8 cellular contexts compared by ENCODE assay signal in genomic region chr17:30278032-30278431, GRCh38. TPM values are rescaled to one million over a fixed set of nuclear protein-coding genes. Genes with fewer than 3 reads are reported as not detected.
DNase-seq lines count a peak whose midpoint lies in the region; ATAC-seq and TF ChIP-seq lines count a peak whose summit lies in the region.
"Had no signal": no experiment of that assay in that cellular context is flagged by ENCODE, and none has a peak within 500 bp of the region (broad histone marks: within the 10 kb centered on the region; RNA-seq: fewer than 3 reads in every experiment).

No MANE protein-coding gene starts in this region.

- no peaks in the 10 kb centered on the region for H3K79me2 ChIP-seq in neural progenitor cell (ENCODE audit: low read depth)

- peaks cover 6% of the 10 kb centered on the region for H3F3A ChIP-seq in neural progenitor cell (ENCODE audit: low read depth)

- no peaks in the 10 kb centered on the region for H3K27me3 Mint-ChIP-seq in neural progenitor cell (ENCODE audit: insufficient read depth, low read depth)
- no peaks in the 10 kb centered on the region for H3K27me3 Mint-ChIP-seq in CD8-positive, alpha-beta memory T cell
- H3K27me3 Mint-ChIP-seq: T-cell had no signal

- peaks cover 12% of the 10 kb centered on the region for H3K36me3 Mint-ChIP-seq in neural progenitor cell
- peaks cover 8 to 86% (median 22%) of the 10 kb centered on the region in 3 donors for H3K36me3 Mint-ChIP-seq in CD8-positive, alpha-beta memory T cell

- DNase-seq in GM10266 (ENCODE audit: extremely low spot score) (no peak), NCI-H1694 treated with DMSO at 0.1 percent for 48 hours (lab: John Stamatoyannopoulos, UW) (peak; percentile 43), dermis blood vessel endothelial cell (peak; percentile 85), neural progenitor cell (ENCODE audit: low spot score) (peak; percentile 61)
- DNase-seq in activated effector memory CD4-positive, alpha-beta T cell treated with anti-CD3 and anti-CD28 coated beads, Interleukin-2, amount 50 U/mL, for 16 hours, result no peak
- no peak for DNase-seq in CD8-positive, alpha-beta memory T cell

- H3K36me3 ChIP-seq in neural progenitor cell, result no peaks in the 10 kb centered on the region
- H3K36me3 ChIP-seq in CD8-positive, alpha-beta memory T cell (ENCODE audit: insufficient read depth, low read length), result peaks cover 30% of the 10 kb centered on the region

- no peaks in the 10 kb centered on the region for H3K4me1 Mint-ChIP-seq in neural progenitor cell
- peaks cover 2 to 17% (median 16%) of the 10 kb centered on the region in 3 donors for H3K4me1 Mint-ChIP-seq in CD8-positive, alpha-beta memory T cell
- H3K4me1 Mint-ChIP-seq: T-cell had no signal

- CTCF ChIA-PET in CD8-positive, alpha-beta memory T cell (lab: Charles Lee), result interaction anchor here (0.6 to 1.3 kb wide), 3 partner anchors 59 to 540 kb away, joined by 4 to 6 read pairs (median 4); no protein-coding TSS in a partner anchor

- no peaks in the 10 kb centered on the region for H3K27me3 ChIP-seq in neural progenitor cell
- no peaks in the 10 kb centered on the region for H3K27me3 ChIP-seq in CD8-positive, alpha-beta memory T cell (ENCODE audit: insufficient read depth, low read length, poor library complexity, severe bottlenecking)

- no peak overlapping the region for H3K4me3 ChIP-seq in neural progenitor cell
- H3K4me3 ChIP-seq in CD8-positive, alpha-beta memory T cell (ENCODE audit: low read length), result no peak overlapping the region

- no peaks in the 10 kb centered on the region for H4K20me1 ChIP-seq in neural progenitor cell (ENCODE audit: low read depth)

- no peak overlapping the region for H3K27ac ChIP-seq in neural progenitor cell
- no peak overlapping the region for H3K27ac ChIP-seq in CD8-positive, alpha-beta memory T cell (ENCODE audit: low read depth, low read length)

- H3K9me3 Mint-ChIP-seq in neural progenitor cell, result no peaks in the 10 kb centered on the region
- no peaks in the 10 kb centered on the region for H3K9me3 Mint-ChIP-seq in CD8-positive, alpha-beta memory T cell
- H3K9me3 Mint-ChIP-seq: T-cell had no signal

- ATAC-seq in GM21360 (IDR thresholded peaks at IDR 0.05; ENCODE audit: unreplicated experiment), result no peak

- no peak overlapping the region for H2AFZ ChIP-seq in neural progenitor cell (replicated peaks)

- H3K27ac Mint-ChIP-seq in neural progenitor cell, result no peak overlapping the region
- peak overlapping the region in 1 of 8 donors; percentile 26 for H3K27ac Mint-ChIP-seq in CD8-positive, alpha-beta memory T cell
- H3K27ac Mint-ChIP-seq: T-cell had no signal

- no peaks in the 10 kb centered on the region for H3K4me1 ChIP-seq in neural progenitor cell
- H3K4me1 ChIP-seq in CD8-positive, alpha-beta memory T cell (ENCODE audit: insufficient read depth, low read length), result no peaks in the 10 kb centered on the region

- no peaks in the 10 kb centered on the region for H3K9me3 ChIP-seq in neural progenitor cell (ENCODE audit: low read depth)
- H3K9me3 ChIP-seq in CD8-positive, alpha-beta memory T cell (ENCODE audit: low read length), result no peaks in the 10 kb centered on the region

- no peak overlapping the region for H3K9ac ChIP-seq in neural progenitor cell

- no peak overlapping the region for H3K4me3 Mint-ChIP-seq in neural progenitor cell
- no peak overlapping the region for H3K4me3 Mint-ChIP-seq in CD8-positive, alpha-beta memory T cell
- H3K4me3 Mint-ChIP-seq: T-cell had no signal

- H3K4me2 ChIP-seq in neural progenitor cell, result no peak overlapping the region

- POLR2A ChIA-PET in CD8-positive, alpha-beta memory T cell (lab: Charles Lee), result no interaction called here

- TF ChIP-seq CTCF in GM10266 (IDR thresholded peaks at IDR 0.05; ENCODE audit: control insufficient read depth, insufficient read depth, low read depth, missing control alignments) (peak; percentile 28), neural progenitor cell (IDR thresholded peaks at IDR 0.05) (peak; percentile 62)

RNA-seq across cellular contexts. Expression of gene BLMH, which starts 13.7 kb away (rescaled TPM):
- total RNA-seq in dermis blood vessel endothelial cell (67.7 and 69.2 TPM in 2 replicates), neural progenitor cell (ENCODE audit: low replicate concordance) (75.5 and 98.8 TPM in 2 replicates)
- total RNA-seq in CD8-positive, alpha-beta memory T cell, result 10 to 100 TPM; 67.1 to 68.0 TPM
- polyA plus RNA-seq in CD8-positive, alpha-beta memory T cell, result 28.3 TPM

RNA-seq across cellular contexts. Expression of gene SLC6A4, which starts 42.5 kb away (rescaled TPM):
- total RNA-seq in dermis blood vessel endothelial cell, result 2.6 TPM in 2 replicates
- 0.25 TPM in 1 of 2 replicates, not detected in the other for total RNA-seq in neural progenitor cell (ENCODE audit: low replicate concordance)
- not detected for total RNA-seq in CD8-positive, alpha-beta memory T cell
- 0.08 TPM for polyA plus RNA-seq in CD8-positive, alpha-beta memory T cell

RNA-seq across cellular contexts. Expression of gene TMIGD1, which starts 55.8 kb away (rescaled TPM):
- total RNA-seq in dermis blood vessel endothelial cell, result not detected in 2 replicates
- total RNA-seq in neural progenitor cell (ENCODE audit: low replicate concordance), result not detected in 2 replicates
- total RNA-seq in CD8-positive, alpha-beta memory T cell, result not detected
- polyA plus RNA-seq in CD8-positive, alpha-beta memory T cell, result not detected
- total RNA-seq: T-cell had no signal

Comparison
In these comparisons a context has a peak if more than half of its experiments do, and no peak if none do; other contexts are left out.
1. DNase-seq: peak in NCI-H1694 treated with DMSO at 0.1 percent for 48 hours (single experiment), dermis blood vessel endothelial cell (single experiment) and neural progenitor cell (single experiment); none in GM10266 (single experiment), activated effector memory CD4-positive, alpha-beta T cell treated with anti-CD3 and anti-CD28 coated beads, Interleukin-2, amount 50 U/mL, for 16 hours (single experiment) and CD8-positive, alpha-beta memory T cell (0 of 5).